In the genomic region with DNA sequence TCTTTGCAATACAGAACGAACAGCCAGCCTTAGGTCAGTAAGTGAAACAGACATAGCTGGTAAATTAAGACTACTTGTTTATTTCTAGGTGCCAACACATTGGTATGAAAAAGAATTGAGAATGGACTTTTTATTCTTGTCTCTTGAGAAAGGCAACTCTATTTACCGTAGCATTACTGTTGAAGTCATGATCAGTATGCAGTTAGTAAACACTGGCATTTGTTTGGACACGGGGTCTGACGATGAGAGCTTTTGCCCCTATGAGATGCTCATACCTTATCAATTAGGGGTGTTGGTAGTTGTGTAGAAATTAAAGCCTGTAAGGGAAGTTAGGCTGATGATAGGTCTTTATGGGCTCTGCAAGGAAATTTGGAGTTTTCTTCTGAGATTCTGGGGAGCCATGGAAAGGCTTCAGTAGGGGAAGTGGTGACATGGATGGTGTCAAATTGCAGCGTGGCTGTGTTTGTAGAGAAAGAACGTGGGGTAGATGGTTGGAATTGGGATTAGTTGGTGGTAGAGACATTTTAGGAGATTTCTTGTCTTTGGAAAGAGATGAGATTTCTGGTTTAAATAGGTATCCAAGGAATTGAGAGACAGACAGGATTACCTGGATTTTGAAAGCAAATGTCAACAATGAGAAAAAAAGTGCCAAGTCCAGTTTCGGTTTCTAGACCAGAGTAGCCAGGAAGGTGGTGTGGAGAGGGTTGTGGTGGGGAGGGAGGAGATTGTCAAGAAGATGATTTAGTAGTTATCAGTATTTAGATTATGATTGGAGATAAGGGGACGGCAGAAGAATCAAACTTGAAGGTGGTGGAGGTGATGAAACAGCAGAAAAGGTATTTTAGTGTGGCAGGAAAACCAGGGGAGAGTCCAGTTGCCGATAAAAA, we compare ENCODE assay signal across 1 cellular context.
TF ChIP-seq lines count a peak whose summit lies in the region.

No MANE protein-coding gene starts in this region.

TF ChIP-seq in K562, 482 proteins besides CTCF, POLR2A, EP300 and RAD21 (continued from another document and continues in another):
- TF ChIP-seq DMBX1 (CRISPR knock-in tag; IDR thresholded peaks at IDR 0.05; ENCODE audit: borderline replicate concordance), result no peak
- no peak for TF ChIP-seq NR2F6 (CRISPR knock-in tag; IDR thresholded peaks at IDR 0.05)
- no peak for TF ChIP-seq ZNF146 (CRISPR knock-in tag; IDR thresholded peaks at IDR 0.05; ENCODE audit: unreplicated experiment)
- TF ChIP-seq HDAC1 (IDR thresholded peaks at IDR 0.05), result peak in 1 of 2 experiments; percentile 31; a peak in 1 of 4 replicates
- TF ChIP-seq HMGN3 (IDR thresholded peaks at IDR 0.05; ENCODE audit: borderline replicate concordance, extremely low read depth, insufficient read length, low read depth, low read length), result no peak
- peak; percentile 4; the same call in 1 of the 2 replicates for TF ChIP-seq ZNF316 (IDR thresholded peaks at IDR 0.05)
- TF ChIP-seq, protein P1, sequence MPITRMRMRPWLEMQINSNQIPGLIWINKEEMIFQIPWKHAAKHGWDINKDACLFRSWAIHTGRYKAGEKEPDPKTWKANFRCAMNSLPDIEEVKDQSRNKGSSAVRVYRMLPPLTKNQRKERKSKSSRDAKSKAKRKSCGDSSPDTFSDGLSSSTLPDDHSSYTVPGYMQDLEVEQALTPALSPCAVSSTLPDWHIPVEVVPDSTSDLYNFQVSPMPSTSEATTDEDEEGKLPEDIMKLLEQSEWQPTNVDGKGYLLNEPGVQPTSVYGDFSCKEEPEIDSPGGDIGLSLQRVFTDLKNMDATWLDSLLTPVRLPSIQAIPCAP (CRISPR knock-in tag; IDR thresholded peaks at IDR 0.05; ENCODE audit: borderline replicate concordance), result no peak
- TF ChIP-seq SRSF1 (IDR thresholded peaks at IDR 0.05; ENCODE audit: low read depth, low read length), result no peak
- TF ChIP-seq, protein P2, sequence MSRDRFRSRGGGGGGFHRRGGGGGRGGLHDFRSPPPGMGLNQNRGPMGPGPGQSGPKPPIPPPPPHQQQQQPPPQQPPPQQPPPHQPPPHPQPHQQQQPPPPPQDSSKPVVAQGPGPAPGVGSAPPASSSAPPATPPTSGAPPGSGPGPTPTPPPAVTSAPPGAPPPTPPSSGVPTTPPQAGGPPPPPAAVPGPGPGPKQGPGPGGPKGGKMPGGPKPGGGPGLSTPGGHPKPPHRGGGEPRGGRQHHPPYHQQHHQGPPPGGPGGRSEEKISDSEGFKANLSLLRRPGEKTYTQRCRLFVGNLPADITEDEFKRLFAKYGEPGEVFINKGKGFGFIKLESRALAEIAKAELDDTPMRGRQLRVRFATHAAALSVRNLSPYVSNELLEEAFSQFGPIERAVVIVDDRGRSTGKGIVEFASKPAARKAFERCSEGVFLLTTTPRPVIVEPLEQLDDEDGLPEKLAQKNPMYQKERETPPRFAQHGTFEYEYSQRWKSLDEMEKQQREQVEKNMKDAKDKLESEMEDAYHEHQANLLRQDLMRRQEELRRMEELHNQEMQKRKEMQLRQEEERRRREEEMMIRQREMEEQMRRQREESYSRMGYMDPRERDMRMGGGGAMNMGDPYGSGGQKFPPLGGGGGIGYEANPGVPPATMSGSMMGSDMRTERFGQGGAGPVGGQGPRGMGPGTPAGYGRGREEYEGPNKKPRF (IDR thresholded peaks at IDR 0.05; ENCODE audit: low read depth, low read length), result no peak
- TF ChIP-seq MEIS2 (IDR thresholded peaks at IDR 0.05; ENCODE audit: partially characterized antibody), result peak; percentile 88
- TF ChIP-seq ZNF174 (CRISPR knock-in tag; IDR thresholded peaks at IDR 0.05), result no peak
- TF ChIP-seq SMARCE1 (IDR thresholded peaks at IDR 0.05), result 0 out of 2 replicates have a peak, but pooled peaks have one; percentile 45
- no peak for TF ChIP-seq LEF1 (IDR thresholded peaks at IDR 0.05)
- no peak for TF ChIP-seq TCF15 (CRISPR knock-in tag; IDR thresholded peaks at IDR 0.05)
- peak; percentile 60; the same call in 1 of the 2 replicates for TF ChIP-seq EHMT2 (IDR thresholded peaks at IDR 0.05)
- TF ChIP-seq EP400 (IDR thresholded peaks at IDR 0.05), result no peak
- no peak; the same call in 1 of the 2 replicates for TF ChIP-seq ZBED1 (IDR thresholded peaks at IDR 0.05)
- peak; percentile 36; the same call in 1 of the 2 replicates for TF ChIP-seq SMARCA4 (IDR thresholded peaks at IDR 0.05)
- TF ChIP-seq, protein P3, sequence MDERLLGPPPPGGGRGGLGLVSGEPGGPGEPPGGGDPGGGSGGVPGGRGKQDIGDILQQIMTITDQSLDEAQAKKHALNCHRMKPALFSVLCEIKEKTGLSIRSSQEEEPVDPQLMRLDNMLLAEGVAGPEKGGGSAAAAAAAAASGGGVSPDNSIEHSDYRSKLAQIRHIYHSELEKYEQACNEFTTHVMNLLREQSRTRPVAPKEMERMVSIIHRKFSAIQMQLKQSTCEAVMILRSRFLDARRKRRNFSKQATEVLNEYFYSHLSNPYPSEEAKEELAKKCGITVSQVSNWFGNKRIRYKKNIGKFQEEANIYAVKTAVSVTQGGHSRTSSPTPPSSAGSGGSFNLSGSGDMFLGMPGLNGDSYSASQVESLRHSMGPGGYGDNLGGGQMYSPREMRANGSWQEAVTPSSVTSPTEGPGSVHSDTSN (CRISPR knock-in tag; IDR thresholded peaks at IDR 0.05; ENCODE audit: low read depth), result no peak
- TF ChIP-seq, protein P3 (tag; conservative IDR thresholded peaks at IDR 0.05; ENCODE audit: low read depth), result peak; percentile 78
- TF ChIP-seq ZNF75A (CRISPR knock-in tag; IDR thresholded peaks at IDR 0.05), result no peak
- no peak for TF ChIP-seq JUND (IDR thresholded peaks at IDR 0.05; ENCODE audit: borderline replicate concordance, low read depth, low read length)
- no peak for TF ChIP-seq JUND (tag; IDR thresholded peaks at IDR 0.05; ENCODE audit: borderline replicate concordance, low read depth, low read length)
- peak; percentile 43; the same call in 1 of the 2 replicates for TF ChIP-seq ZEB2 (IDR thresholded peaks at IDR 0.05)
- TF ChIP-seq PHB (CRISPR knock-in tag; IDR thresholded peaks at IDR 0.05), result no peak
- TF ChIP-seq SPI1 (IDR thresholded peaks at IDR 0.05; ENCODE audit: borderline replicate concordance, low read depth, low read length), result peak; percentile 71; the same call in 1 of the 2 replicates
- TF ChIP-seq REST (CRISPR knock-in tag; IDR thresholded peaks at IDR 0.05; ENCODE audit: low read depth), result no peak
- TF ChIP-seq AFF1 (IDR thresholded peaks at IDR 0.05; ENCODE audit: low read depth in 1 of 2, partially characterized antibody in 2 of 2), result peak in 1 of 2 experiments; percentile 40
- no peak for TF ChIP-seq ZNF511 (CRISPR knock-in tag; IDR thresholded peaks at IDR 0.05)
- TF ChIP-seq ESRRA (IDR thresholded peaks at IDR 0.05; ENCODE audit: borderline replicate concordance, low read depth), result no peak
- no peak for TF ChIP-seq CREB1 (IDR thresholded peaks at IDR 0.05)
- no peak for TF ChIP-seq CREB1 (CRISPR knock-in tag; IDR thresholded peaks at IDR 0.05)
- TF ChIP-seq ELF4 (CRISPR knock-in tag; IDR thresholded peaks at IDR 0.05), result 0 out of 2 replicates have a peak, but pooled peaks have one; percentile 15
- TF ChIP-seq, protein P4, sequence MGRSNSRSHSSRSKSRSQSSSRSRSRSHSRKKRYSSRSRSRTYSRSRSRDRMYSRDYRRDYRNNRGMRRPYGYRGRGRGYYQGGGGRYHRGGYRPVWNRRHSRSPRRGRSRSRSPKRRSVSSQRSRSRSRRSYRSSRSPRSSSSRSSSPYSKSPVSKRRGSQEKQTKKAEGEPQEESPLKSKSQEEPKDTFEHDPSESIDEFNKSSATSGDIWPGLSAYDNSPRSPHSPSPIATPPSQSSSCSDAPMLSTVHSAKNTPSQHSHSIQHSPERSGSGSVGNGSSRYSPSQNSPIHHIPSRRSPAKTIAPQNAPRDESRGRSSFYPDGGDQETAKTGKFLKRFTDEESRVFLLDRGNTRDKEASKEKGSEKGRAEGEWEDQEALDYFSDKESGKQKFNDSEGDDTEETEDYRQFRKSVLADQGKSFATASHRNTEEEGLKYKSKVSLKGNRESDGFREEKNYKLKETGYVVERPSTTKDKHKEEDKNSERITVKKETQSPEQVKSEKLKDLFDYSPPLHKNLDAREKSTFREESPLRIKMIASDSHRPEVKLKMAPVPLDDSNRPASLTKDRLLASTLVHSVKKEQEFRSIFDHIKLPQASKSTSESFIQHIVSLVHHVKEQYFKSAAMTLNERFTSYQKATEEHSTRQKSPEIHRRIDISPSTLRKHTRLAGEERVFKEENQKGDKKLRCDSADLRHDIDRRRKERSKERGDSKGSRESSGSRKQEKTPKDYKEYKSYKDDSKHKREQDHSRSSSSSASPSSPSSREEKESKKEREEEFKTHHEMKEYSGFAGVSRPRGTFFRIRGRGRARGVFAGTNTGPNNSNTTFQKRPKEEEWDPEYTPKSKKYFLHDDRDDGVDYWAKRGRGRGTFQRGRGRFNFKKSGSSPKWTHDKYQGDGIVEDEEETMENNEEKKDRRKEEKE (IDR thresholded peaks at IDR 0.05; ENCODE audit: borderline replicate concordance in 1 of 2, control insufficient read depth in 1 of 2, low read depth in 2 of 2, low read length in 1 of 2), result 0 out of 4 replicates have a peak, but pooled peaks of 1 of the 2 experiments have one; percentile 20
- peak; percentile 24; the same call in 1 of the 2 replicates for TF ChIP-seq ARID1B (IDR thresholded peaks at IDR 0.05)
- no peak for TF ChIP-seq NUFIP1 (IDR thresholded peaks at IDR 0.05; ENCODE audit: partially characterized antibody)
- no peak for TF ChIP-seq MIER1 (IDR thresholded peaks at IDR 0.05; ENCODE audit: low read depth)
- TF ChIP-seq MTA1 (IDR thresholded peaks at IDR 0.05; ENCODE audit: borderline replicate concordance), result 0 out of 2 replicates have a peak, but pooled peaks have one; percentile 29
